1 cellular context compared by ENCODE assay signal in genomic region chr12:57561117-57561516, GRCh38.
TF ChIP-seq lines count a peak whose summit lies in the region.
"Not testable (repeated sequence)": the region's sequence is repeated elsewhere in the genome, so short reads cannot be mapped to it uniquely, and the experiment has no call there.

No MANE protein-coding gene starts in this region.

TF ChIP-seq in K562, 482 proteins besides CTCF, POLR2A, EP300 and RAD21:
- peak; percentile 75 for TF ChIP-seq SMARCA4 (IDR thresholded peaks at IDR 0.05)
- peak; percentile 64; the same call in 1 of the 2 replicates for TF ChIP-seq JUND (IDR thresholded peaks at IDR 0.05; ENCODE audit: borderline replicate concordance, low read depth, low read length)
- TF ChIP-seq JUND (tag; IDR thresholded peaks at IDR 0.05; ENCODE audit: borderline replicate concordance, low read depth, low read length), result peak; percentile 33; the same call in 1 of the 3 replicates
- TF ChIP-seq BCOR (IDR thresholded peaks at IDR 0.05), result 0 out of 2 replicates have a peak, but pooled peaks have one; percentile 17
- TF ChIP-seq ATF3 (IDR thresholded peaks at IDR 0.05), result peak; percentile 78
- TF ChIP-seq ATF3 (CRISPR knock-in tag; conservative IDR thresholded peaks at IDR 0.05), result not testable (repeated sequence)
- peak; percentile 13 to 38; a peak in 1 of 4 replicates for TF ChIP-seq TRIM24 (IDR thresholded peaks at IDR 0.05)
- TF ChIP-seq ARNT (IDR thresholded peaks at IDR 0.05), result 0 out of 4 replicates have a peak, but pooled peaks of 1 of the 2 experiments have one; percentile 44
- TF ChIP-seq SMARCE1 (IDR thresholded peaks at IDR 0.05), result peak; percentile 46; the same call in 1 of the 2 replicates
- peak; percentile 53; the same call in 1 of the 2 replicates for TF ChIP-seq FOSL1 (tag; conservative IDR thresholded peaks at IDR 0.05)
- peak; percentile 71 for TF ChIP-seq CBFA2T3 (IDR thresholded peaks at IDR 0.05)
- peak; percentile 47; the same call in 1 of the 2 replicates for TF ChIP-seq TCF3 (CRISPR knock-in tag; IDR thresholded peaks at IDR 0.05)
- peak; percentile 37 for TF ChIP-seq CBFA2T2 (conservative IDR thresholded peaks at IDR 0.05)
- peak; percentile 35; the same call in 1 of the 2 replicates for TF ChIP-seq TAL1 (IDR thresholded peaks at IDR 0.05)
- peak; percentile 60; the same call in 1 of the 2 replicates for TF ChIP-seq DPF2 (IDR thresholded peaks at IDR 0.05)
- peak; percentile 73 for TF ChIP-seq ARID1B (IDR thresholded peaks at IDR 0.05)
- TF ChIP-seq KDM1A (IDR thresholded peaks at IDR 0.05), result peak; percentile 80 to 84
TF ChIP-seq in K562: peak in this region for 15; not testable (repeated sequence) for 467.
